16 cellular contexts compared by ENCODE assay signal in genomic region chr2:156956161-156956560, GRCh38.
DNase-seq lines count a peak whose midpoint lies in the region; ATAC-seq and TF ChIP-seq lines count a peak whose summit lies in the region.
"Had no signal": no experiment of that assay in that cellular context is flagged by ENCODE, and none has a peak within 500 bp of the region (broad histone marks: within the 10 kb centered on the region; RNA-seq: fewer than 3 reads in every experiment).

No MANE protein-coding gene starts in this region.

- no peaks in the 10 kb centered on the region for H3K36me3 ChIP-seq in IMR-90 (ENCODE audit: control insufficient read depth, insufficient read depth, low read length)

- H3K9ac ChIP-seq in IMR-90 (ENCODE audit: low read depth, low read length): no peak overlapping the region

- H3K27ac Mint-ChIP-seq in activated T-cell treated with anti-CD3 and anti-CD28 coated beads, Interleukin-2, amount 50 U/mL, for 24 hours: no peak overlapping the region
- H3K27ac Mint-ChIP-seq: B cell; CD4-positive, alpha-beta T cell; HFFc6 had no signal

- H2AK9ac ChIP-seq in IMR-90 (replicated peaks; ENCODE audit: low read depth, low read length, poor library complexity): no peak overlapping the region

- H2BK120ac ChIP-seq in IMR-90 (ENCODE audit: low read depth, low read length): no peak overlapping the region

- H2BK15ac ChIP-seq in IMR-90 (ENCODE audit: low read depth, low read length): no peak overlapping the region

- peaks cover 14% of the 10 kb centered on the region for H3K9me3 ChIP-seq in IMR-90 (ENCODE audit: control insufficient read depth, insufficient read depth, low read length)

- 100% methylated on average over 1 of the region's 2 CpGs; no CpG with 5 or more reads in 1 of the 2 experiments for WGBS in IMR-90 (ENCODE audit: extremely low coverage in 2 of 2, insufficient read length in 1 of 2), 2 experiments

- TF ChIP-seq CTCF in IMR-90 (conservative IDR thresholded peaks at IDR 0.05; ENCODE audit: low read depth, low read length) (no peak), epithelial cell of esophagus (IDR thresholded peaks at IDR 0.05; ENCODE audit: insufficient read depth, low read depth, low read length, missing control alignments) (no peak), fibroblast of mammary gland (conservative IDR thresholded peaks at IDR 0.05; ENCODE audit: control insufficient read depth, insufficient read depth, low read depth, low read length) (no peak)

- dilution Hi-C loops in IMR-90 (cut with HindIII; ENCODE audit: low sequenced_read_pairs, unreplicated experiment): no loop called here

- H3K18ac ChIP-seq in IMR-90 (ENCODE audit: low read depth, low read length): no peak overlapping the region

- H3K9me3 Mint-ChIP-seq in activated T-cell treated with anti-CD3 and anti-CD28 coated beads, Interleukin-2, amount 50 U/mL, for 24 hours: peaks cover 7% of the 10 kb centered on the region

- no peak overlapping the region for H3K56ac ChIP-seq in IMR-90 (ENCODE audit: extremely low read depth, insufficient read depth, low read length)

- no peak overlapping the region for H4K5ac ChIP-seq in IMR-90 (ENCODE audit: low read depth, low read length)

- H4K20me1 ChIP-seq in IMR-90 (ENCODE audit: insufficient read depth, low read length): no peaks in the 10 kb centered on the region

- H3K4me2 ChIP-seq in IMR-90 (ENCODE audit: low read depth, low read length): no peak overlapping the region

- peak; percentile 24 for DNase-seq in AG20443 (ENCODE audit: low spot score)
- DNase-seq in IMR-90: peak; percentile 1
- DNase-seq in epithelial cell of esophagus (ENCODE audit: low read depth): peak; percentile 82
- DNase-seq in fibroblast of mammary gland (ENCODE audit: low read depth): peak; percentile 33
- no peak for DNase-seq in stimulated activated CD4-positive, alpha-beta T cell treated with anti-CD3 and anti-CD28 coated beads, Interleukin-4, amount 100 ng/mL, for 4 hours
- no peak for DNase-seq in NK-92 (lab: John Stamatoyannopoulos, UW; ENCODE audit: unreplicated experiment)
- no peak for DNase-seq in activated T-cell treated with anti-CD3 and anti-CD28 coated beads, Interleukin-2, amount 50 U/mL, for 24 hours
- DNase-seq in OCI-M2 (lab: John Stamatoyannopoulos, UW; ENCODE audit: unreplicated experiment): no peak
- DNase-seq: ACHN; C1 segment of cervical spinal cord; CD4-positive, alpha-beta T cell; DMS79; HCEC 1CT; HFFc6 had no signal

- no peak overlapping the region for H3K4ac ChIP-seq in IMR-90 (ENCODE audit: low read depth, low read length)

- in situ Hi-C loops in IMR-90 (cut with MboI; ENCODE audit: low sequenced_read_pairs): no loop called here

- TF ChIP-seq RAD21 in IMR-90 (IDR thresholded peaks at IDR 0.05; ENCODE audit: low read length): no peak

- no peaks in the 10 kb centered on the region for H3K4me1 Mint-ChIP-seq in activated T-cell treated with anti-CD3 and anti-CD28 coated beads, Interleukin-2, amount 50 U/mL, for 24 hours (ENCODE audit: low read depth)
- H3K4me1 Mint-ChIP-seq: B cell had no signal

- H3K4me1 ChIP-seq in IMR-90 (ENCODE audit: control insufficient read depth, insufficient read depth, low read length): no peaks in the 10 kb centered on the region

- POLR2A ChIA-PET in IMR-90 (lab: Charles Lee; ENCODE audit: unreplicated experiment): interaction anchor here (0.5 kb wide), 1 partner anchor 504 kb away, joined by 3 read pairs; no protein-coding TSS in a partner anchor

- no peak overlapping the region for H3K23ac ChIP-seq in IMR-90 (ENCODE audit: low read depth, low read length)

- H4K8ac ChIP-seq in IMR-90 (ENCODE audit: low read depth in 2 of 2, low read length in 2 of 2): no peak overlapping the region

- intact Hi-C loops in IMR-90 (cut with micrococcal nuclease): no loop called here

- no peak overlapping the region for H2AK5ac ChIP-seq in IMR-90 (ENCODE audit: low read depth, low read length)

- no peak overlapping the region for H2AFZ ChIP-seq in IMR-90 (replicated peaks; ENCODE audit: low read length, poor library complexity)

- ATAC-seq in IMR-90 (ENCODE audit: low read depth): no peak
- ATAC-seq: GM12878 had no signal

- TF ChIP-seq POLR2A in IMR-90 (IDR thresholded peaks at IDR 0.05; ENCODE audit: low read depth, low read length): no peak

- H3K27ac ChIP-seq in IMR-90 (ENCODE audit: insufficient read depth, low read length): no peak overlapping the region

- H3K36me3 Mint-ChIP-seq in activated T-cell treated with anti-CD3 and anti-CD28 coated beads, Interleukin-2, amount 50 U/mL, for 24 hours (ENCODE audit: low read depth): no peaks in the 10 kb centered on the region

- H3K4me3 ChIP-seq in IMR-90 (ENCODE audit: insufficient read depth, low read depth, low read length) (no peak overlapping the region), epithelial cell of esophagus (ENCODE audit: low read length) (no peak overlapping the region), fibroblast of mammary gland (ENCODE audit: control insufficient read depth, low read depth, low read length) (no peak overlapping the region)
- H3K4me3 ChIP-seq: GM12878 had no signal

- no peaks in the 10 kb centered on the region for H3K27me3 ChIP-seq in IMR-90 (ENCODE audit: control insufficient read depth, insufficient read depth, low read length)

- CTCF ChIA-PET in IMR-90 (lab: Yijun Ruan, JAX): interaction anchor here (0.8 to 1.0 kb wide), 2 partner anchors 14 to 39 kb away, joined by 3 read pairs; no protein-coding TSS in a partner anchor

- no peaks in the 10 kb centered on the region for H3K79me1 ChIP-seq in IMR-90 (ENCODE audit: low read depth in 1 of 2, low read length in 2 of 2)

- H3K14ac ChIP-seq in IMR-90 (replicated peaks; ENCODE audit: low read depth, low read length): no peak overlapping the region

- H4K91ac ChIP-seq in IMR-90 (ENCODE audit: insufficient read depth, low read depth, low read length): no peak overlapping the region

- no peak overlapping the region for H2BK20ac ChIP-seq in IMR-90 (ENCODE audit: low read depth, low read length)

- no peak overlapping the region for H3K4me3 Mint-ChIP-seq in activated T-cell treated with anti-CD3 and anti-CD28 coated beads, Interleukin-2, amount 50 U/mL, for 24 hours
- H3K4me3 Mint-ChIP-seq: B cell; CD4-positive, alpha-beta T cell; HFFc6 had no signal

- no TSS peak for BruUV-seq in IMR-90 (replicated peaks; lab: Mats Ljungman, UMichigan)

- H2BK5ac ChIP-seq in IMR-90 (ENCODE audit: low read depth, low read length, poor library complexity, severe bottlenecking): no peak overlapping the region

- H3K27me3 Mint-ChIP-seq in activated T-cell treated with anti-CD3 and anti-CD28 coated beads, Interleukin-2, amount 50 U/mL, for 24 hours: no peaks in the 10 kb centered on the region
- H3K27me3 Mint-ChIP-seq: B cell; CD4-positive, alpha-beta T cell had no signal

- no peaks in the 10 kb centered on the region for H3K9me1 ChIP-seq in IMR-90 (ENCODE audit: insufficient read depth, low read length)

TF ChIP-seq in IMR-90, 13 proteins besides CTCF, POLR2A, EP300 and RAD21:
- TF ChIP-seq MAZ (IDR thresholded peaks at IDR 0.05; ENCODE audit: borderline replicate concordance, low read depth, low read length) (no peak), MAFK (IDR thresholded peaks at IDR 0.05; ENCODE audit: low read depth, low read length) (no peak), CHD1 (IDR thresholded peaks at IDR 0.05; ENCODE audit: low read depth, low read length) (no peak), SMC3 (IDR thresholded peaks at IDR 0.05; ENCODE audit: low read depth, low read length) (no peak), CEBPB (IDR thresholded peaks at IDR 0.05; ENCODE audit: low read depth, low read length) (no peak), ELK1 (IDR thresholded peaks at IDR 0.05; ENCODE audit: borderline replicate concordance, low read depth, low read length) (no peak), BHLHE40 (IDR thresholded peaks at IDR 0.05; ENCODE audit: low read depth, low read length) (no peak), NFE2L2 (IDR thresholded peaks at IDR 0.05; ENCODE audit: low read depth, low read length) (no peak), RCOR1 (IDR thresholded peaks at IDR 0.05; ENCODE audit: insufficient replicate concordance, low read length) (no peak), FOS (IDR thresholded peaks at IDR 0.05; ENCODE audit: low read depth, low read length) (no peak), RFX5 (IDR thresholded peaks at IDR 0.05; ENCODE audit: low read depth, low read length) (no peak), USF2 (IDR thresholded peaks at IDR 0.05; ENCODE audit: low read depth, low read length) (no peak), MXI1 (IDR thresholded peaks at IDR 0.05; ENCODE audit: borderline replicate concordance, low read depth, low read length) (no peak)

Comparison
In these comparisons a context has a peak if more than half of its experiments do, and no peak if none do; other contexts are left out.
1. DNase-seq: peak in AG20443 (single experiment), IMR-90 (single experiment), epithelial cell of esophagus (single experiment) and fibroblast of mammary gland (single experiment); none in stimulated activated CD4-positive, alpha-beta T cell treated with anti-CD3 and anti-CD28 coated beads, Interleukin-4, amount 100 ng/mL, for 4 hours (0 of 2), NK-92 (single experiment), activated T-cell treated with anti-CD3 and anti-CD28 coated beads, Interleukin-2, amount 50 U/mL, for 24 hours (single experiment) and OCI-M2 (single experiment).